1 cellular context compared by ENCODE assay signal in the genomic region with DNA sequence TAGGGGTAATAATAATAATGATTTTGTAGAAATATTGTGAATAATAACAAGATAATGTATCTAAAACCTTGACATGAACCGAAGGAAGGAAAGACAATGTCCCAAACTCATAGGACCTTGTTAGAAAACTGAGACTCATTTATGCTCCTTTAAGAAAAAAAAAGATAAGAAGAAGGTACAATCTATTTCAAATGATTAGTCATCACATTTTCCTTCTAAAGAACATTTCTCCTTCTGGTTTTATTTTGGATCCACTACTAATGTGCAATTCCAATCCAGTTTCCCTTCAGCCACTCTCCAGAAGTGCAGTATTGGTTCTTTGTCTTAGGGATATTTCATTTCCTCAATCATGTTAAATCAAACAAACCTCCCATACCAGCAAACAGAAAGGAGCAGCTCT.
TF ChIP-seq lines count a peak whose summit lies in the region.

No MANE protein-coding gene starts in this region.

TF ChIP-seq in K562, 482 proteins besides CTCF, POLR2A, EP300 and RAD21 (continued from another document):
- TF ChIP-seq, protein P1, sequence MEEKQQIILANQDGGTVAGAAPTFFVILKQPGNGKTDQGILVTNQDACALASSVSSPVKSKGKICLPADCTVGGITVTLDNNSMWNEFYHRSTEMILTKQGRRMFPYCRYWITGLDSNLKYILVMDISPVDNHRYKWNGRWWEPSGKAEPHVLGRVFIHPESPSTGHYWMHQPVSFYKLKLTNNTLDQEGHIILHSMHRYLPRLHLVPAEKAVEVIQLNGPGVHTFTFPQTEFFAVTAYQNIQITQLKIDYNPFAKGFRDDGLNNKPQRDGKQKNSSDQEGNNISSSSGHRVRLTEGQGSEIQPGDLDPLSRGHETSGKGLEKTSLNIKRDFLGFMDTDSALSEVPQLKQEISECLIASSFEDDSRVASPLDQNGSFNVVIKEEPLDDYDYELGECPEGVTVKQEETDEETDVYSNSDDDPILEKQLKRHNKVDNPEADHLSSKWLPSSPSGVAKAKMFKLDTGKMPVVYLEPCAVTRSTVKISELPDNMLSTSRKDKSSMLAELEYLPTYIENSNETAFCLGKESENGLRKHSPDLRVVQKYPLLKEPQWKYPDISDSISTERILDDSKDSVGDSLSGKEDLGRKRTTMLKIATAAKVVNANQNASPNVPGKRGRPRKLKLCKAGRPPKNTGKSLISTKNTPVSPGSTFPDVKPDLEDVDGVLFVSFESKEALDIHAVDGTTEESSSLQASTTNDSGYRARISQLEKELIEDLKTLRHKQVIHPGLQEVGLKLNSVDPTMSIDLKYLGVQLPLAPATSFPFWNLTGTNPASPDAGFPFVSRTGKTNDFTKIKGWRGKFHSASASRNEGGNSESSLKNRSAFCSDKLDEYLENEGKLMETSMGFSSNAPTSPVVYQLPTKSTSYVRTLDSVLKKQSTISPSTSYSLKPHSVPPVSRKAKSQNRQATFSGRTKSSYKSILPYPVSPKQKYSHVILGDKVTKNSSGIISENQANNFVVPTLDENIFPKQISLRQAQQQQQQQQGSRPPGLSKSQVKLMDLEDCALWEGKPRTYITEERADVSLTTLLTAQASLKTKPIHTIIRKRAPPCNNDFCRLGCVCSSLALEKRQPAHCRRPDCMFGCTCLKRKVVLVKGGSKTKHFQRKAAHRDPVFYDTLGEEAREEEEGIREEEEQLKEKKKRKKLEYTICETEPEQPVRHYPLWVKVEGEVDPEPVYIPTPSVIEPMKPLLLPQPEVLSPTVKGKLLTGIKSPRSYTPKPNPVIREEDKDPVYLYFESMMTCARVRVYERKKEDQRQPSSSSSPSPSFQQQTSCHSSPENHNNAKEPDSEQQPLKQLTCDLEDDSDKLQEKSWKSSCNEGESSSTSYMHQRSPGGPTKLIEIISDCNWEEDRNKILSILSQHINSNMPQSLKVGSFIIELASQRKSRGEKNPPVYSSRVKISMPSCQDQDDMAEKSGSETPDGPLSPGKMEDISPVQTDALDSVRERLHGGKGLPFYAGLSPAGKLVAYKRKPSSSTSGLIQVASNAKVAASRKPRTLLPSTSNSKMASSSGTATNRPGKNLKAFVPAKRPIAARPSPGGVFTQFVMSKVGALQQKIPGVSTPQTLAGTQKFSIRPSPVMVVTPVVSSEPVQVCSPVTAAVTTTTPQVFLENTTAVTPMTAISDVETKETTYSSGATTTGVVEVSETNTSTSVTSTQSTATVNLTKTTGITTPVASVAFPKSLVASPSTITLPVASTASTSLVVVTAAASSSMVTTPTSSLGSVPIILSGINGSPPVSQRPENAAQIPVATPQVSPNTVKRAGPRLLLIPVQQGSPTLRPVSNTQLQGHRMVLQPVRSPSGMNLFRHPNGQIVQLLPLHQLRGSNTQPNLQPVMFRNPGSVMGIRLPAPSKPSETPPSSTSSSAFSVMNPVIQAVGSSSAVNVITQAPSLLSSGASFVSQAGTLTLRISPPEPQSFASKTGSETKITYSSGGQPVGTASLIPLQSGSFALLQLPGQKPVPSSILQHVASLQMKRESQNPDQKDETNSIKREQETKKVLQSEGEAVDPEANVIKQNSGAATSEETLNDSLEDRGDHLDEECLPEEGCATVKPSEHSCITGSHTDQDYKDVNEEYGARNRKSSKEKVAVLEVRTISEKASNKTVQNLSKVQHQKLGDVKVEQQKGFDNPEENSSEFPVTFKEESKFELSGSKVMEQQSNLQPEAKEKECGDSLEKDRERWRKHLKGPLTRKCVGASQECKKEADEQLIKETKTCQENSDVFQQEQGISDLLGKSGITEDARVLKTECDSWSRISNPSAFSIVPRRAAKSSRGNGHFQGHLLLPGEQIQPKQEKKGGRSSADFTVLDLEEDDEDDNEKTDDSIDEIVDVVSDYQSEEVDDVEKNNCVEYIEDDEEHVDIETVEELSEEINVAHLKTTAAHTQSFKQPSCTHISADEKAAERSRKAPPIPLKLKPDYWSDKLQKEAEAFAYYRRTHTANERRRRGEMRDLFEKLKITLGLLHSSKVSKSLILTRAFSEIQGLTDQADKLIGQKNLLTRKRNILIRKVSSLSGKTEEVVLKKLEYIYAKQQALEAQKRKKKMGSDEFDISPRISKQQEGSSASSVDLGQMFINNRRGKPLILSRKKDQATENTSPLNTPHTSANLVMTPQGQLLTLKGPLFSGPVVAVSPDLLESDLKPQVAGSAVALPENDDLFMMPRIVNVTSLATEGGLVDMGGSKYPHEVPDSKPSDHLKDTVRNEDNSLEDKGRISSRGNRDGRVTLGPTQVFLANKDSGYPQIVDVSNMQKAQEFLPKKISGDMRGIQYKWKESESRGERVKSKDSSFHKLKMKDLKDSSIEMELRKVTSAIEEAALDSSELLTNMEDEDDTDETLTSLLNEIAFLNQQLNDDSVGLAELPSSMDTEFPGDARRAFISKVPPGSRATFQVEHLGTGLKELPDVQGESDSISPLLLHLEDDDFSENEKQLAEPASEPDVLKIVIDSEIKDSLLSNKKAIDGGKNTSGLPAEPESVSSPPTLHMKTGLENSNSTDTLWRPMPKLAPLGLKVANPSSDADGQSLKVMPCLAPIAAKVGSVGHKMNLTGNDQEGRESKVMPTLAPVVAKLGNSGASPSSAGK (IDR thresholded peaks at IDR 0.05): no peak
- no peak for TF ChIP-seq ZBTB7A (IDR thresholded peaks at IDR 0.05; ENCODE audit: borderline replicate concordance, control insufficient read depth, low read depth, low read length)
- 0 out of 2 replicates have a peak, but pooled peaks have one; percentile 11 for TF ChIP-seq C11orf30 (IDR thresholded peaks at IDR 0.05; ENCODE audit: low read depth)
- TF ChIP-seq SREBF1 (IDR thresholded peaks at IDR 0.05; ENCODE audit: borderline replicate concordance, low read depth, low read length): no peak
TF ChIP-seq in K562: peak in this region for 2.
